In genomic region chr17:28338769-28339212, GRCh38 we compare ENCODE assay signal across 20 cellular contexts. TPM values are rescaled to one million over a fixed set of nuclear protein-coding genes. Genes with fewer than 3 reads are reported as not detected.
DNase-seq lines count a peak whose midpoint lies in the region; ATAC-seq and TF ChIP-seq lines count a peak whose summit lies in the region.
"Not testable (repeated sequence)": the region's sequence is repeated elsewhere in the genome, so short reads cannot be mapped to it uniquely, and the experiment has no call there.
"Had no signal": no experiment of that assay in that cellular context is flagged by ENCODE, and none has a peak within 500 bp of the region (broad histone marks: within the 10 kb centered on the region; RNA-seq: fewer than 3 reads in every experiment).

No MANE protein-coding gene starts in this region.

- H3K36me3 ChIP-seq in ascending aorta (peaks cover 40 to 46% of the 10 kb centered on the region in 2 donors), endodermal cell (ENCODE audit: control insufficient read depth, insufficient read depth, low read length) (peaks cover 45% of the 10 kb centered on the region), heart left ventricle (peaks cover 1 to 47% (median 45%) of the 10 kb centered on the region in 9 donors), lower lobe of right lung (peaks cover 45% of the 10 kb centered on the region), subcutaneous abdominal adipose tissue (ENCODE audit: control insufficient read depth in 5 of 5, insufficient read depth in 5 of 5, low read length in 5 of 5) (peaks cover 0 to 46% (median 45%) of the 10 kb centered on the region in 5 donors)
- H3K36me3 ChIP-seq in parathyroid adenoma (ENCODE audit: control insufficient read depth, insufficient read depth, low read length), result not testable (repeated sequence)

- WGBS in endodermal cell (ENCODE audit: insufficient coverage in 1 of 2, insufficient read length in 1 of 2), 2 experiments, result 97 to 98% methylated on average over 7 to 8 of the region's 8 CpGs
- WGBS in heart left ventricle, 4 donors, result 69 to 79% (median 75%) methylated on average over 7 to 8 of the region's 8 CpGs

- not testable (repeated sequence) for H3K27me3 ChIP-seq in ascending aorta; endodermal cell (ENCODE audit: control insufficient read depth, insufficient read depth, low read length, poor library complexity, severe bottlenecking); heart left ventricle; lower lobe of right lung (ENCODE audit: low read depth); parathyroid adenoma (ENCODE audit: control insufficient read depth, insufficient read depth, low read length); subcutaneous abdominal adipose tissue (ENCODE audit: control insufficient read depth in 5 of 5, insufficient read depth in 4 of 5, low read length in 5 of 5)

- H3K4me1 Mint-ChIP-seq in HFFc6 (ENCODE audit: low read depth) (peaks cover 43% of the 10 kb centered on the region), endodermal cell (peaks cover 27% of the 10 kb centered on the region)

- H3K36me3 Mint-ChIP-seq in HFFc6 (ENCODE audit: low read depth), result peaks cover 28% of the 10 kb centered on the region
- peaks cover 33% of the 10 kb centered on the region for H3K36me3 Mint-ChIP-seq in endodermal cell (ENCODE audit: low read depth)

- not testable (repeated sequence) for TF ChIP-seq POLR2A in heart left ventricle (IDR thresholded peaks at IDR 0.05)

- H3K27ac ChIP-seq in ascending aorta, result peak overlapping the region; percentile 93 to 96
- not testable (repeated sequence) for H3K27ac ChIP-seq in endodermal cell (ENCODE audit: low read depth, low read length)
- H3K27ac ChIP-seq in heart left ventricle, result peak overlapping the region in 11 of 12 donors; percentile 93 to 100 (median 98)
- H3K27ac ChIP-seq in lower lobe of right lung, result peak overlapping the region; percentile 51
- H3K27ac ChIP-seq in parathyroid adenoma, result peak overlapping the region; percentile 24
- peak overlapping the region; percentile 93 for H3K27ac ChIP-seq in subcutaneous abdominal adipose tissue (ENCODE audit: low read depth, low read length)

- not testable (repeated sequence) for H3K27me3 Mint-ChIP-seq in HFFc6 (ENCODE audit: insufficient read depth); endodermal cell (ENCODE audit: insufficient read depth)

- H3K4me1 ChIP-seq in ascending aorta, result peaks cover 27 to 32% of the 10 kb centered on the region in 2 donors
- not testable (repeated sequence) for H3K4me1 ChIP-seq in endodermal cell (ENCODE audit: control insufficient read depth, insufficient read depth, low read length); parathyroid adenoma
- H3K4me1 ChIP-seq in heart left ventricle, result peaks cover 0 to 62% (median 48%) of the 10 kb centered on the region in 12 donors
- H3K4me1 ChIP-seq in lower lobe of right lung, result peaks cover 49% of the 10 kb centered on the region
- H3K4me1 ChIP-seq in subcutaneous abdominal adipose tissue (ENCODE audit: control insufficient read depth in 5 of 5, insufficient read depth in 5 of 5, low read length in 5 of 5), result peaks cover 18 to 54% (median 31%) of the 10 kb centered on the region in 5 donors

- H3K79me2 ChIP-seq in parathyroid adenoma, result peaks cover 27% of the 10 kb centered on the region

- not testable (repeated sequence) for H2AFZ ChIP-seq in parathyroid adenoma

- not testable (repeated sequence) for H3K9me3 Mint-ChIP-seq in HFFc6, endodermal cell

- H3K9ac ChIP-seq in endodermal cell (ENCODE audit: extremely low read depth, low read length, poor library complexity, severe bottlenecking); parathyroid adenoma: not testable (repeated sequence)
- H3K9ac ChIP-seq in subcutaneous abdominal adipose tissue (ENCODE audit: low read length in 5 of 5), result peak overlapping the region in 3 of 5 donors; percentile 9 to 70 (median 29)

- H3K27ac Mint-ChIP-seq in HFFc6 (peak overlapping the region; percentile 99), endodermal cell (peak overlapping the region; percentile 87)

- H3K4me3 Mint-ChIP-seq in HFFc6, result peak overlapping the region; percentile 98
- not testable (repeated sequence) for H3K4me3 Mint-ChIP-seq in endodermal cell

- not testable (repeated sequence) for DNase-seq in HFFc6; ascending aorta (ENCODE audit: low spot score in 2 of 2); endodermal cell; heart left ventricle; lower lobe of right lung

- H3K4me2 ChIP-seq in parathyroid adenoma (ENCODE audit: low read length), result not testable (repeated sequence)

- intact Hi-C loops in ascending aorta (cut with DNase I) (loop anchor here (5.0 kb wide), 2 partner anchors 296 to 309 kb away; partner anchors contain the start of genes BLTP2 and NLK), heart left ventricle (cut with DNase I) (loop anchor here in 3 of 10 donors (5.0 to 10.0 kb wide), 3 partner anchors 606 to 616 kb away; partner anchors contain the start of gene PHF12 (in 2 of the 3))
- intact Hi-C loops in lower lobe of right lung (cut with DNase I), result not testable (repeated sequence)

- not testable (repeated sequence) for H3K9me3 ChIP-seq in ascending aorta; endodermal cell (ENCODE audit: control insufficient read depth, low read length); heart left ventricle; lower lobe of right lung; parathyroid adenoma (ENCODE audit: control insufficient read depth, low read length); subcutaneous abdominal adipose tissue (ENCODE audit: control insufficient read depth in 5 of 5, low read length in 5 of 5)

- not testable (repeated sequence) for TF ChIP-seq CTCF in HFFc6 (IDR thresholded peaks at IDR 0.05); ascending aorta (IDR thresholded peaks at IDR 0.05); endodermal cell (conservative IDR thresholded peaks at IDR 0.05); heart left ventricle (IDR thresholded peaks at IDR 0.05); lower lobe of right lung (IDR thresholded peaks at IDR 0.05); parathyroid adenoma (IDR thresholded peaks at IDR 0.05)

- not testable (repeated sequence) for ATAC-seq in heart left ventricle, lower lobe of right lung

- H3K4me3 ChIP-seq in ascending aorta; endodermal cell (ENCODE audit: low read length); lower lobe of right lung; parathyroid adenoma (ENCODE audit: low read depth, low read length): not testable (repeated sequence)
- H3K4me3 ChIP-seq in heart left ventricle, result peak overlapping the region in 7 of 12 donors; percentile 15 to 93 (median 25)
- peak overlapping the region in 1 of 5 donors; percentile 40 for H3K4me3 ChIP-seq in subcutaneous abdominal adipose tissue (ENCODE audit: low read depth in 1 of 5, low read length in 5 of 5)

RNA-seq across cellular contexts. Expression of gene TNFAIP1, which starts 3.2 kb away (rescaled TPM):
- 10 to 100 TPM; 73.8 to 89.7 (median 85.2) TPM for total RNA-seq in HFFc6 (2021; fragmentation: NEBNext Ultra II Directional; extraction: Animal tissue kit (Norgen Biotek cat#: 25700))
- total RNA-seq in ascending aorta, result 66.4 TPM
- total RNA-seq in endodermal cell, result 10 to 100 TPM; 29.9 to 36.1 TPM
- polyA plus RNA-seq in endodermal cell (2013, experiment 1 of 2), result 29.7 TPM
- 27.6 TPM for polyA plus RNA-seq in endodermal cell (2013, experiment 2 of 2)
- total RNA-seq in heart left ventricle, result 10 to 100 TPM; 31.7 to 83.4 (median 50.3) TPM
- polyA plus RNA-seq in heart left ventricle, result 10 to 100 TPM; 11.9 to 47.8 TPM
- 56.1 TPM for total RNA-seq in lower lobe of right lung

RNA-seq across cellular contexts. Expression of gene IFT20, which starts 3.5 kb away (rescaled TPM):
- total RNA-seq in HFFc6 (2021; fragmentation: NEBNext Ultra II Directional; extraction: Animal tissue kit (Norgen Biotek cat#: 25700)), result 10 to 100 TPM; 47.9 to 63.0 (median 50.9) TPM
- total RNA-seq in ascending aorta (13.6 TPM), endodermal cell (10 to 100 TPM; 28.9 to 34.3 TPM), heart left ventricle (10 to 100 TPM in 6 of 9 donors, 1 to 10 TPM in 3; 7.9 to 16.7 (median 11.0) TPM), lower lobe of right lung (33.2 TPM)
- polyA plus RNA-seq in endodermal cell (2013, experiment 1 of 2), result 34.4 TPM
- polyA plus RNA-seq in endodermal cell (2013, experiment 2 of 2), result 35.6 TPM
- polyA plus RNA-seq in heart left ventricle, result 10 to 100 TPM; 17.4 to 18.9 TPM

RNA-seq across cellular contexts. Expression of gene POLDIP2, which starts 18.5 kb away (rescaled TPM):
- total RNA-seq in HFFc6 (2021; fragmentation: NEBNext Ultra II Directional; extraction: Animal tissue kit (Norgen Biotek cat#: 25700)), result 100 to 1,000 TPM; 104 to 118 (median 106) TPM
- total RNA-seq in ascending aorta, result 82.2 TPM
- 10 to 100 TPM; 69.0 to 72.1 TPM for total RNA-seq in endodermal cell
- polyA plus RNA-seq in endodermal cell (2013, experiment 1 of 2), result 56.7 TPM
- 51.2 TPM for polyA plus RNA-seq in endodermal cell (2013, experiment 2 of 2)
- 100 to 1,000 TPM; 125 to 194 (median 163) TPM for total RNA-seq in heart left ventricle
- 100 to 1,000 TPM in 1 of 2 donors, 10 to 100 TPM in 1; 97.8 to 186 TPM for polyA plus RNA-seq in heart left ventricle
- total RNA-seq in lower lobe of right lung, result 54.7 TPM

RNA-seq across cellular contexts. Expression of gene TMEM97, which starts 19.8 kb away (rescaled TPM):
- total RNA-seq in HFFc6 (2021; fragmentation: NEBNext Ultra II Directional; extraction: Animal tissue kit (Norgen Biotek cat#: 25700)), result 10 to 100 TPM; 17.6 to 29.5 (median 24.1) TPM
- total RNA-seq in ascending aorta, result not detected
- 10 to 100 TPM; 72.1 to 80.7 TPM for total RNA-seq in endodermal cell
- 137 TPM for polyA plus RNA-seq in endodermal cell (2013, experiment 1 of 2)
- polyA plus RNA-seq in endodermal cell (2013, experiment 2 of 2), result 133 TPM
- 1 to 10 TPM; 2.5 to 6.0 (median 3.3) TPM for total RNA-seq in heart left ventricle
- 1 to 10 TPM; 1.4 to 7.9 TPM for polyA plus RNA-seq in heart left ventricle
- total RNA-seq in lower lobe of right lung, result 51.5 TPM

RNA-seq across cellular contexts. Expression of gene SEBOX, which starts 26.2 kb away (rescaled TPM):
- not detected for total RNA-seq in HFFc6 (2021; fragmentation: NEBNext Ultra II Directional; extraction: Animal tissue kit (Norgen Biotek cat#: 25700))
- not detected for total RNA-seq in ascending aorta
- total RNA-seq in endodermal cell, result not detected
- polyA plus RNA-seq in endodermal cell (2013, experiment 1 of 2), result not detected
- not detected for polyA plus RNA-seq in endodermal cell (2013, experiment 2 of 2)
- not detected for total RNA-seq in heart left ventricle
- polyA plus RNA-seq in heart left ventricle, result not detected
- total RNA-seq in lower lobe of right lung, result not detected
- total RNA-seq: activated B cell treated with CpG ODN at 0.5 μM for 24 hours; activated CD4-positive, alpha-beta T cell treated with anti-CD3 and anti-CD28 coated beads, Interleukin-2, amount 10 ng/mL, durations not matched to agents 7 days and 5 days; activated CD8-positive, alpha-beta memory T cell treated with anti-CD3 and anti-CD28 coated beads for 36 hours; activated naive CD8-positive, alpha-beta T cell treated with anti-CD3 and anti-CD28 coated beads for 36 hours; aorta; dermis microvascular lymphatic vessel endothelial cell; G401; H1; kidney epithelial cell; prostate gland; suprapubic skin; uterus had no signal
- polyA plus RNA-seq: aorta, H1, IgD-negative memory B cell had no signal
